ENCODE assay signal across 28 cellular contexts in genomic region chr1:199669916-199670315, GRCh38.
"Had no signal": no experiment of that assay in that cellular context is flagged by ENCODE, and none has a peak within 500 bp of the region (broad histone marks: within the 10 kb centered on the region; RNA-seq: fewer than 3 reads in every experiment).

No MANE protein-coding gene starts in this region.

- H3K27ac ChIP-seq: heart right ventricle, hepatocyte, left ventricle myocardium inferior, pancreas, psoas muscle, skin epidermis, stomach, testis, thyroid gland, upper lobe of right lung had no signal

- H3K4me1 ChIP-seq: heart right ventricle, left ventricle myocardium inferior, pancreas, psoas muscle, stomach, testis, thyroid gland, upper lobe of right lung had no signal

- DNase-seq: heart right ventricle; left cardiac atrium; left ventricle myocardium inferior; mesendoderm; naive B cell; natural killer cell; nucleus accumbens; pancreas; posterior cingulate gyrus; psoas muscle; retina; right cardiac atrium; stimulated activated CD4-positive, alpha-beta T cell treated with anti-CD3 and anti-CD28 coated beads, Interleukin-12 subunit alpha, Interleukin-12 subunit beta, amount 100 ng/mL, for 4 hours; stimulated activated CD4-positive, alpha-beta T cell treated with anti-CD3 and anti-CD28 coated beads, Interleukin-15, amount 100 ng/mL, for 24 hours; stimulated activated CD4-positive, alpha-beta T cell treated with anti-CD3 and anti-CD28 coated beads, Interleukin-2, amount 100 ng/mL, for 24 hours; stimulated activated CD4-positive, alpha-beta T cell treated with anti-CD3 and anti-CD28 coated beads, Interleukin-4, amount 100 ng/mL, for 1 hour; stimulated activated naive B cell treated with anti-CD40 and anti-IgM and Interleukin-4, amounts not matched to agents 10 μg/mL and 1 μg/mL and 100 μg/mL, for 72 hours; stimulated activated naive CD8-positive, alpha-beta T cell treated with anti-CD3 and anti-CD28 coated beads, Interleukin-15, Interleukin-2, amounts not matched to agents 100 U/mL and 50 U/mL, for 24 hours; stomach; testis; thyroid gland; upper lobe of right lung had no signal

- ATAC-seq: heart right ventricle; left cardiac atrium; natural killer cell; pancreas; psoas muscle; right cardiac atrium; sciatic nerve; stimulated activated naive B cell treated with anti-CD40 and anti-IgM and Interleukin-4, amounts not matched to agents 10 μg/mL and 1 μg/mL and 100 μg/mL, for 72 hours; stimulated activated naive CD8-positive, alpha-beta T cell treated with anti-CD3 and anti-CD28 coated beads, Interleukin-15, Interleukin-2, amounts not matched to agents 100 U/mL and 50 U/mL, for 24 hours; upper lobe of right lung had no signal

- H3K4me3 Mint-ChIP-seq: mesothelial cell of epicardium; naive B cell; natural killer cell; neural crest cell; stimulated activated naive B cell treated with anti-CD40 and anti-IgM and Interleukin-4, amounts not matched to agents 10 μg/mL and 1 μg/mL and 100 μg/mL, for 72 hours had no signal

- H3K36me3 ChIP-seq: heart right ventricle, left ventricle myocardium inferior, pancreas, stomach, thyroid gland, upper lobe of right lung had no signal

- H3K4me1 Mint-ChIP-seq: natural killer cell had no signal

- H3K27me3 ChIP-seq: heart right ventricle, hepatocyte, pancreas, stomach, testis, thyroid gland, upper lobe of right lung had no signal

- H3K27ac Mint-ChIP-seq: mesothelial cell of epicardium; naive B cell; natural killer cell; stimulated activated naive B cell treated with anti-CD40 and anti-IgM and Interleukin-4, amounts not matched to agents 10 μg/mL and 1 μg/mL and 100 μg/mL, for 72 hours had no signal

- H3K4me3 ChIP-seq: heart right ventricle, hepatocyte, left ventricle myocardium inferior, lung, pancreas, psoas muscle, skin epidermis, stomach, testis, thyroid gland, upper lobe of right lung had no signal

- H3K9me3 ChIP-seq: left ventricle myocardium inferior, pancreas, psoas muscle, stomach, testis, thyroid gland, upper lobe of right lung had no signal

- H3K79me2 ChIP-seq: hepatocyte had no signal

- H3K4me2 ChIP-seq: hepatocyte had no signal

- H3K36me3 Mint-ChIP-seq: mesothelial cell of epicardium, naive B cell, natural killer cell had no signal

- H2AFZ ChIP-seq: hepatocyte had no signal

- H3K9me3 Mint-ChIP-seq: naive B cell, natural killer cell had no signal
